8 cellular contexts compared by ENCODE assay signal in the genomic region with DNA sequence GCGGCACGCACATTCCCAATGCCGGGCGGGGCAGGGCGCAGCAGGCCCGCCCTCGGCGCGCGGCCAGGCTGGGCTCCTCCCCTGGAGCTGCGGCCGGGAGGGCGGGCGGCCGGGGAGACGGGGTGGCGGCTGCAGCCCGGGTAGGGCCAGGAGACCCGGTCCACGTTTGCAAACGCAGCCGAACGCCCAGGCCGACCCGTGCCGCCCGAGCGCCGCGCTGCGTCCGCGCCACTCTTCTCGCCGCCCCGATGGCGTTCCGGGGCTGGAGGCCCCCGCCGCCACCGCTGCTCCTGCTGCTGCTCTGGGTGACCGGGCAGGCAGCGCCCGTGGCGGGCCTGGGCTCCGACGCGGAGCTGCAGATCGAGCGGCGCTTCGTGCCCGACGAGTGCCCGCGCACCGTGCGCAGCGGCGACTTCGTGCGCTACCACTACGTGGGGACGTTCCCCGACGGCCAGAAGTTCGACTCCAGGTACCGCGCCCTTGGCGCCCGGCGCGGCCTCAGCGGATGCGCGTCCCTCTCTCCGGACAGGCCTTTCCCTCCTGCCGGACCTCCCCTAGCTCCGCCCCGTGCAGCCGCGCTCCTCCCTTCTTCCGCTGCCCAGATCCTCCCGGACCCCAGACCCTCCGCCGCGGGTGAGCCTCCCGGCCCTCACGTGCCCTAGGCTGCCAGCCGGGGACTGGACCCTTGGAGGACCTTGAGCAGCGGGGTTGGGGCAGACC. TPM values are rescaled to one million over a fixed set of nuclear protein-coding genes. Genes with fewer than 3 reads are reported as not detected.
A peak's percentile ranks its signal among the peaks of the same experiment; 100 is the strongest.
DNase-seq lines count a peak whose midpoint lies in the region; ATAC-seq and TF ChIP-seq lines count a peak whose summit lies in the region.

TSS of gene FKBP9 (plus strand) at position 115 of the 720 bp plus-strand sequence. CDS start at position 249, 134 bp downstream.

- H3K4me1 ChIP-seq in esophagus (ENCODE audit: control insufficient read depth in 2 of 2, insufficient read depth in 2 of 2, low read length in 1 of 2): peaks cover 0 to 3% of the 10 kb centered on the region in 2 donors
- no peaks in the 10 kb centered on the region for H3K4me1 ChIP-seq in thymus (ENCODE audit: control insufficient read depth, insufficient read depth, low read length)

- H3K27me3 ChIP-seq in esophagus (ENCODE audit: control insufficient read depth in 1 of 2, insufficient read depth in 2 of 2, low read length in 2 of 2): no peaks in the 10 kb centered on the region
- peaks cover 27% of the 10 kb centered on the region for H3K27me3 ChIP-seq in thymus (ENCODE audit: control insufficient read depth, insufficient read depth)

- H3K4me1 Mint-ChIP-seq in WTC11 (peaks cover 10% of the 10 kb centered on the region), mesothelial cell of epicardium (peaks cover 15% of the 10 kb centered on the region)

- peak within 1 kb of the TSS; percentile 76 for H3K4me3 Mint-ChIP-seq in WTC11
- H3K4me3 Mint-ChIP-seq in mesothelial cell of epicardium: peak within 1 kb of the TSS; percentile 79

- H3K4me3 ChIP-seq in esophagus (ENCODE audit: low read depth in 1 of 2, low read length in 2 of 2): peak within 1 kb of the TSS; percentile 79 to 87
- H3K4me3 ChIP-seq in thymus (ENCODE audit: low read length): peak within 1 kb of the TSS; percentile 35

- no peaks in the 10 kb centered on the region for H3K36me3 ChIP-seq in esophagus (ENCODE audit: control insufficient read depth in 2 of 2, insufficient read depth in 2 of 2, low read length in 1 of 2)
- H3K36me3 ChIP-seq in thymus (ENCODE audit: control insufficient read depth, insufficient read depth): no peaks in the 10 kb centered on the region

- CTCF ChIA-PET in WTC11 (lab: Charles Lee): interaction anchor here (1.0 to 2.6 kb wide), 8 partner anchors 12 to 192 kb away, joined by 3 to 18 read pairs (median 5); partner anchors contain the start of gene RP9

- ATAC-seq in HG02763 (IDR thresholded peaks at IDR 0.05; ENCODE audit: unreplicated experiment) (peak; percentile 71), WTC11 (peak; percentile 91)

- H3K9me3 ChIP-seq in esophagus (ENCODE audit: control insufficient read depth in 2 of 2, insufficient read depth in 1 of 2, low read depth in 1 of 2, low read length in 1 of 2) (no peaks in the 10 kb centered on the region), thymus (ENCODE audit: control insufficient read depth) (no peaks in the 10 kb centered on the region)

- H3K27ac ChIP-seq in esophagus (ENCODE audit: low read depth in 2 of 2, low read length in 1 of 2): peak within 1 kb of the TSS; percentile 90 to 98
- peak within 1 kb of the TSS; percentile 62 for H3K27ac ChIP-seq in thymus (ENCODE audit: low read depth)

- DNase-seq in AG20443 (ENCODE audit: low spot score) (peak; percentile 98), GM13976 (ENCODE audit: low spot score) (peak; percentile 84), NCI-H1694 (lab: John Stamatoyannopoulos, UW) (peak; percentile 56), WTC11 (ENCODE audit: low spot score) (peak; percentile 84), mesothelial cell of epicardium (ENCODE audit: low spot score in 2 of 2, unreplicated experiment in 2 of 2) (peak; percentile 68 to 82)

- H3K36me3 Mint-ChIP-seq in WTC11: no peaks in the 10 kb centered on the region
- H3K36me3 Mint-ChIP-seq in mesothelial cell of epicardium: peaks cover 9% of the 10 kb centered on the region

- in situ Hi-C loops in GM13976 (cut with MboI; ENCODE audit: low sequenced_read_pairs, unreplicated experiment): no loop called here

- H3K27ac Mint-ChIP-seq in WTC11: peak within 1 kb of the TSS; percentile 27; the same call in 1 of the 2 replicates
- H3K27ac Mint-ChIP-seq in mesothelial cell of epicardium: peak within 1 kb of the TSS; percentile 98

- H3K9me3 Mint-ChIP-seq in WTC11 (no peaks in the 10 kb centered on the region), mesothelial cell of epicardium (no peaks in the 10 kb centered on the region)

- H3K27me3 Mint-ChIP-seq in WTC11 (ENCODE audit: low read depth): peaks cover 71% of the 10 kb centered on the region
- no peaks in the 10 kb centered on the region for H3K27me3 Mint-ChIP-seq in mesothelial cell of epicardium (ENCODE audit: low read depth)

- WGBS in esophagus, 2 donors: 1% methylated on average over 80 to 91 of the region's 91 CpGs
- WGBS in thymus: 2% methylated on average over 91 of the region's 91 CpGs

- no peak for TF ChIP-seq CTCF in GM13976 (IDR thresholded peaks at IDR 0.05; ENCODE audit: borderline replicate concordance, control extremely low read depth, extremely low read depth, insufficient read depth, missing control alignments)
- TF ChIP-seq CTCF in WTC11 (IDR thresholded peaks at IDR 0.05): no peak
- no peak for TF ChIP-seq CTCF in mesothelial cell of epicardium (IDR thresholded peaks at IDR 0.05; ENCODE audit: unreplicated experiment)

- POLR2A ChIA-PET in WTC11 (lab: Charles Lee): interaction anchor here (1.1 to 1.5 kb wide), 2 partner anchors 16 to 172 kb away, joined by 3 to 5 read pairs; no protein-coding TSS in a partner anchor

TF ChIP-seq in WTC11, 78 proteins besides CTCF, POLR2A, EP300 and RAD21 (continues in another document):
- TF ChIP-seq ZBTB21 (CRISPR knock-in tag; IDR thresholded peaks at IDR 0.05; ENCODE audit: borderline replicate concordance): no peak
- TF ChIP-seq ZMAT4 (CRISPR knock-in tag; IDR thresholded peaks at IDR 0.05): no peak
- TF ChIP-seq JAZF1 (CRISPR knock-in tag; IDR thresholded peaks at IDR 0.05): no peak
- peak; percentile 79 for TF ChIP-seq ZNF263 (CRISPR knock-in tag; IDR thresholded peaks at IDR 0.05; ENCODE audit: low read depth)
- TF ChIP-seq USF2 (CRISPR knock-in tag; IDR thresholded peaks at IDR 0.05): peak; percentile 81
- no peak for TF ChIP-seq HMGA2 (CRISPR knock-in tag; IDR thresholded peaks at IDR 0.05)
- TF ChIP-seq ZNF423 (CRISPR knock-in tag; IDR thresholded peaks at IDR 0.05): no peak
- TF ChIP-seq NFE2L1 (CRISPR knock-in tag; IDR thresholded peaks at IDR 0.05): peak; percentile 61
- no peak for TF ChIP-seq FOXJ3 (CRISPR knock-in tag; IDR thresholded peaks at IDR 0.05; ENCODE audit: borderline replicate concordance)
- peak; percentile 77; the same call in 1 of the 2 replicates for TF ChIP-seq MYBL2 (CRISPR knock-in tag; IDR thresholded peaks at IDR 0.05)
- TF ChIP-seq HMGXB4 (CRISPR knock-in tag; IDR thresholded peaks at IDR 0.05): peak; percentile 85; the same call in 1 of the 2 replicates
- TF ChIP-seq, protein P1, sequence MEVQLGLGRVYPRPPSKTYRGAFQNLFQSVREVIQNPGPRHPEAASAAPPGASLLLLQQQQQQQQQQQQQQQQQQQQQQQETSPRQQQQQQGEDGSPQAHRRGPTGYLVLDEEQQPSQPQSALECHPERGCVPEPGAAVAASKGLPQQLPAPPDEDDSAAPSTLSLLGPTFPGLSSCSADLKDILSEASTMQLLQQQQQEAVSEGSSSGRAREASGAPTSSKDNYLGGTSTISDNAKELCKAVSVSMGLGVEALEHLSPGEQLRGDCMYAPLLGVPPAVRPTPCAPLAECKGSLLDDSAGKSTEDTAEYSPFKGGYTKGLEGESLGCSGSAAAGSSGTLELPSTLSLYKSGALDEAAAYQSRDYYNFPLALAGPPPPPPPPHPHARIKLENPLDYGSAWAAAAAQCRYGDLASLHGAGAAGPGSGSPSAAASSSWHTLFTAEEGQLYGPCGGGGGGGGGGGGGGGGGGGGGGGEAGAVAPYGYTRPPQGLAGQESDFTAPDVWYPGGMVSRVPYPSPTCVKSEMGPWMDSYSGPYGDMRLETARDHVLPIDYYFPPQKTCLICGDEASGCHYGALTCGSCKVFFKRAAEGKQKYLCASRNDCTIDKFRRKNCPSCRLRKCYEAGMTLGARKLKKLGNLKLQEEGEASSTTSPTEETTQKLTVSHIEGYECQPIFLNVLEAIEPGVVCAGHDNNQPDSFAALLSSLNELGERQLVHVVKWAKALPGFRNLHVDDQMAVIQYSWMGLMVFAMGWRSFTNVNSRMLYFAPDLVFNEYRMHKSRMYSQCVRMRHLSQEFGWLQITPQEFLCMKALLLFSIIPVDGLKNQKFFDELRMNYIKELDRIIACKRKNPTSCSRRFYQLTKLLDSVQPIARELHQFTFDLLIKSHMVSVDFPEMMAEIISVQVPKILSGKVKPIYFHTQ (CRISPR knock-in tag; IDR thresholded peaks at IDR 0.05): no peak
- TF ChIP-seq IRF1 (CRISPR knock-in tag; IDR thresholded peaks at IDR 0.05): 0 out of 2 replicates have a peak, but pooled peaks have one; percentile 49

RNA-seq across cellular contexts. Expression of gene FKBP9, which starts in this region (rescaled TPM):
- total RNA-seq in WTC11 (2021): 11.0 to 18.0 TPM (median 12.7 TPM) in 3 replicates
- 10 to 100 TPM; 15.8 to 22.6 TPM for polyA plus RNA-seq in esophagus
- 186 to 208 TPM (median 186 TPM) in 3 replicates for total RNA-seq in mesothelial cell of epicardium
- 12.1 TPM for polyA plus RNA-seq in thymus

Comparison
In these comparisons a context has a peak if more than half of its experiments do, and no peak if none do; other contexts are left out.
1. Peak in every context shown above with its lines: DNase-seq, ATAC-seq, H3K4me3 ChIP-seq and H3K27ac ChIP-seq.